In genomic region chr20:32908334-32909292, GRCh38 we compare ENCODE assay signal across 1 cellular context.
TF ChIP-seq lines count a peak whose summit lies in the region.

No MANE protein-coding gene starts in this region.

TF ChIP-seq in GM23338, 12 proteins besides CTCF, POLR2A, EP300 and RAD21 (continued from another document):
- TF ChIP-seq ZNF462 (CRISPR knock-in tag; IDR thresholded peaks at IDR 0.05) (no peak), EZH2 (IDR thresholded peaks at IDR 0.05; ENCODE audit: low read depth, unreplicated experiment) (no peak), JUNB (IDR thresholded peaks at IDR 0.05; ENCODE audit: unreplicated experiment) (no peak), ZNF114 (CRISPR knock-in tag; IDR thresholded peaks at IDR 0.05) (no peak), POLR2AphosphoS5 (IDR thresholded peaks at IDR 0.05; ENCODE audit: low read depth) (no peak), REST (IDR thresholded peaks at IDR 0.05; ENCODE audit: unreplicated experiment) (no peak), STAT1 (IDR thresholded peaks at IDR 0.05; ENCODE audit: unreplicated experiment) (no peak), EZH2phosphoT487 (IDR thresholded peaks at IDR 0.05; ENCODE audit: unreplicated experiment) (no peak), ZNF331 (CRISPR knock-in tag; IDR thresholded peaks at IDR 0.05; ENCODE audit: low read depth) (no peak), ETS1 (IDR thresholded peaks at IDR 0.05) (no peak), NANOG (IDR thresholded peaks at IDR 0.05; ENCODE audit: borderline replicate concordance) (no peak)
